In the genomic region with DNA sequence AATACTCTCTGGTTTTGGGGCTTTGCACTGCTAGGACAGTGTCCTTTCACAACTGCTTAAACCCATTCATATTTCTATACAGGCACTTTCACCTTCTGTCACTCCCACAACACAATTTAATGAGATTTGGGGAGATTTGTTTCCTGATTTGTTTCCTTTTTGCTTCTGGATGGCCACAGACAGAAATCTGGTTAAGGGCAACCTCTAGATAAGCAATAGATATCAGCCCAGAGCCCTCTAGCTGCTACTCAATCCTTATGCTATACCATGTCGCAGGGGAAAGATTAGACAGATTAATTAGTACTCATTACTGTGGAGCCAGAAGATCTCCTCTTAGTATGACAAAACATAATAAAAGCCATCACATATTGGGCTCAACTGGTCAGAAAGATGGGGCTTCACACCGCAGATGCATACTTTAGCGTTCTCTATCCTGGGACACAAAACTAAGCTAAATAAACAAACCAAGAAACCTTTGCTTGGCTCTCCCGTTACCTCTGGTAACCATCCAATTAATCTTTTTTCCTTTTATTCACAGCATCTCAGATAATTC, we compare ENCODE assay signal across 29 cellular contexts. TPM values are rescaled to one million over a fixed set of nuclear protein-coding genes. Genes with fewer than 3 reads are reported as not detected.
"Had no signal": no experiment of that assay in that cellular context is flagged by ENCODE, and none has a peak within 500 bp of the region (broad histone marks: within the 10 kb centered on the region; RNA-seq: fewer than 3 reads in every experiment).

No MANE protein-coding gene starts in this region.

- DNase-seq: activated CD4-positive, alpha-beta memory T cell treated with anti-CD3 and anti-CD28 coated beads, Interleukin-2, amount 10 ng/mL, durations not matched to agents 7 days and 5 days; activated CD4-positive, alpha-beta T cell treated with anti-CD3 and anti-CD28 coated beads for 36 hours; activated CD4-positive, alpha-beta T cell treated with anti-CD3 and anti-CD28 coated beads, Interleukin-2, amount 10 ng/mL, durations not matched to agents 24 days and 14 days; activated CD4-positive, alpha-beta T cell treated with anti-CD3 and anti-CD28 coated beads, Interleukin-2, amount 50 U/mL, for 4 hours; activated CD4-positive, CD25-positive, alpha-beta regulatory T cell; activated CD4-positive, CD25-positive, alpha-beta regulatory T cell treated with anti-CD3 and anti-CD28 coated beads, Interleukin-2, amount 50 U/mL, for 72 hours; activated CD8-positive, alpha-beta memory T cell treated with anti-CD3 and anti-CD28 coated beads, Interleukin-2, amount 50 U/mL, for 48 hours; activated gamma-delta T cell; activated naive CD4-positive, alpha-beta T cell; activated naive CD4-positive, alpha-beta T cell treated with anti-CD3 and anti-CD28 coated beads, Interleukin-2, amount 10 ng/mL, durations not matched to agents 7 days and 5 days; activated naive CD8-positive, alpha-beta T cell treated with anti-CD3 and anti-CD28 coated beads, Interleukin-2, amount 10 ng/mL, durations not matched to agents 7 days and 5 days; activated T-cell treated with anti-CD3 and anti-CD28 coated beads for 4 hours; activated T-cell treated with anti-CD3 and anti-CD28 coated beads, Interleukin-2, amount 50 U/mL, for 24 hours; activated T-cell treated with anti-CD3 and anti-CD28 coated beads, Interleukin-2, amount 50 U/mL, for 72 hours; central memory CD4-positive, alpha-beta T cell; cerebellar nuclear complex; colonic mucosa; effector CD8-positive, alpha-beta T cell; esophagus squamous epithelium; foreskin melanocyte; heart right ventricle; T-helper 2 cell had no signal

- H3K4me1 ChIP-seq: ascending aorta, breast epithelium, colonic mucosa, esophagus squamous epithelium, gastroesophageal sphincter, heart right ventricle had no signal

- H3K4me3 Mint-ChIP-seq: activated CD4-positive, alpha-beta memory T cell treated with anti-CD3 and anti-CD28 coated beads, Interleukin-2, amount 10 ng/mL, durations not matched to agents 7 days and 5 days; activated CD4-positive, alpha-beta T cell treated with anti-CD3 and anti-CD28 coated beads for 36 hours; activated CD4-positive, alpha-beta T cell treated with anti-CD3 and anti-CD28 coated beads, Interleukin-2, amount 10 ng/mL, durations not matched to agents 24 days and 14 days; activated naive CD4-positive, alpha-beta T cell treated with anti-CD3 and anti-CD28 coated beads, Interleukin-2, amount 10 ng/mL, durations not matched to agents 7 days and 5 days; activated naive CD8-positive, alpha-beta T cell treated with anti-CD3 and anti-CD28 coated beads, Interleukin-2, amount 10 ng/mL, durations not matched to agents 7 days and 5 days; activated T-cell treated with anti-CD3 and anti-CD28 coated beads, Interleukin-2, amount 50 U/mL, for 24 hours; activated T-cell treated with anti-CD3 and anti-CD28 coated beads, Interleukin-2, amount 50 U/mL, for 72 hours; brain had no signal

- ATAC-seq: activated CD4-positive, alpha-beta T cell treated with anti-CD3 and anti-CD28 coated beads for 36 hours; activated naive CD4-positive, alpha-beta T cell treated with anti-CD3 and anti-CD28 coated beads, Interleukin-2, amount 50 U/mL, for 72 hours; activated T-cell treated with anti-CD3 and anti-CD28 coated beads, Interleukin-2, amount 50 U/mL, for 72 hours; gastroesophageal sphincter; heart right ventricle had no signal

- H3K36me3 ChIP-seq: ascending aorta, breast epithelium, cardiac muscle cell, colonic mucosa, esophagus squamous epithelium, gastroesophageal sphincter, heart right ventricle had no signal

- H3K9me3 Mint-ChIP-seq: activated CD4-positive, alpha-beta memory T cell treated with anti-CD3 and anti-CD28 coated beads, Interleukin-2, amount 10 ng/mL, durations not matched to agents 7 days and 5 days; activated CD4-positive, alpha-beta T cell treated with anti-CD3 and anti-CD28 coated beads, Interleukin-2, amount 10 ng/mL, durations not matched to agents 24 days and 14 days; activated naive CD4-positive, alpha-beta T cell treated with anti-CD3 and anti-CD28 coated beads, Interleukin-2, amount 10 ng/mL, durations not matched to agents 7 days and 5 days; activated naive CD8-positive, alpha-beta T cell treated with anti-CD3 and anti-CD28 coated beads, Interleukin-2, amount 10 ng/mL, durations not matched to agents 7 days and 5 days; activated T-cell treated with anti-CD3 and anti-CD28 coated beads, Interleukin-2, amount 50 U/mL, for 24 hours; activated T-cell treated with anti-CD3 and anti-CD28 coated beads, Interleukin-2, amount 50 U/mL, for 72 hours had no signal

- H3K27me3 ChIP-seq: ascending aorta, breast epithelium, cardiac muscle cell, colonic mucosa, esophagus squamous epithelium, gastroesophageal sphincter, heart right ventricle had no signal

- H3K27ac ChIP-seq: ascending aorta, breast epithelium, cardiac muscle cell, colonic mucosa, epithelial cell of prostate, esophagus squamous epithelium, gastroesophageal sphincter, heart right ventricle had no signal

- H3K4me3 ChIP-seq: ascending aorta, breast epithelium, cardiac muscle cell, colonic mucosa, esophagus squamous epithelium, gastroesophageal sphincter, heart right ventricle had no signal

- H3K4me1 Mint-ChIP-seq: activated CD4-positive, alpha-beta memory T cell treated with anti-CD3 and anti-CD28 coated beads, Interleukin-2, amount 10 ng/mL, durations not matched to agents 7 days and 5 days; activated CD4-positive, alpha-beta T cell treated with anti-CD3 and anti-CD28 coated beads for 36 hours; activated CD4-positive, alpha-beta T cell treated with anti-CD3 and anti-CD28 coated beads, Interleukin-2, amount 10 ng/mL, durations not matched to agents 24 days and 14 days; activated naive CD4-positive, alpha-beta T cell treated with anti-CD3 and anti-CD28 coated beads, Interleukin-2, amount 10 ng/mL, durations not matched to agents 7 days and 5 days; activated naive CD8-positive, alpha-beta T cell treated with anti-CD3 and anti-CD28 coated beads, Interleukin-2, amount 10 ng/mL, durations not matched to agents 7 days and 5 days; brain had no signal

- H3K27ac Mint-ChIP-seq: activated CD4-positive, alpha-beta memory T cell treated with anti-CD3 and anti-CD28 coated beads, Interleukin-2, amount 10 ng/mL, durations not matched to agents 7 days and 5 days; activated CD4-positive, alpha-beta T cell treated with anti-CD3 and anti-CD28 coated beads for 36 hours; activated CD4-positive, alpha-beta T cell treated with anti-CD3 and anti-CD28 coated beads, Interleukin-2, amount 10 ng/mL, durations not matched to agents 24 days and 14 days; activated naive CD4-positive, alpha-beta T cell treated with anti-CD3 and anti-CD28 coated beads, Interleukin-2, amount 10 ng/mL, durations not matched to agents 7 days and 5 days; activated naive CD4-positive, alpha-beta T cell treated with anti-CD3 and anti-CD28 coated beads, Interleukin-2, amount 50 U/mL, for 72 hours; activated naive CD8-positive, alpha-beta T cell treated with anti-CD3 and anti-CD28 coated beads, Interleukin-2, amount 10 ng/mL, durations not matched to agents 7 days and 5 days; activated T-cell treated with anti-CD3 and anti-CD28 coated beads, Interleukin-2, amount 50 U/mL, for 24 hours; activated T-cell treated with anti-CD3 and anti-CD28 coated beads, Interleukin-2, amount 50 U/mL, for 72 hours; brain had no signal

- H3K36me3 Mint-ChIP-seq: activated naive CD4-positive, alpha-beta T cell treated with anti-CD3 and anti-CD28 coated beads, Interleukin-2, amount 10 ng/mL, durations not matched to agents 7 days and 5 days; activated naive CD4-positive, alpha-beta T cell treated with anti-CD3 and anti-CD28 coated beads, Interleukin-2, amount 50 U/mL, for 72 hours; activated naive CD8-positive, alpha-beta T cell treated with anti-CD3 and anti-CD28 coated beads, Interleukin-2, amount 10 ng/mL, durations not matched to agents 7 days and 5 days; brain had no signal

RNA-seq across cellular contexts. Expression of a gene that starts 46.3 kb away (rescaled TPM):
- total RNA-seq: activated CD4-positive, alpha-beta memory T cell treated with anti-CD3 and anti-CD28 coated beads, Interleukin-2, amount 10 ng/mL, durations not matched to agents 7 days and 5 days; activated CD4-positive, alpha-beta T cell treated with anti-CD3 and anti-CD28 coated beads, Interleukin-2, amount 10 ng/mL, durations not matched to agents 24 days and 14 days; activated naive CD8-positive, alpha-beta T cell treated with anti-CD3 and anti-CD28 coated beads, Interleukin-2, amount 10 ng/mL, durations not matched to agents 7 days and 5 days had no signal
